In the genomic region with DNA sequence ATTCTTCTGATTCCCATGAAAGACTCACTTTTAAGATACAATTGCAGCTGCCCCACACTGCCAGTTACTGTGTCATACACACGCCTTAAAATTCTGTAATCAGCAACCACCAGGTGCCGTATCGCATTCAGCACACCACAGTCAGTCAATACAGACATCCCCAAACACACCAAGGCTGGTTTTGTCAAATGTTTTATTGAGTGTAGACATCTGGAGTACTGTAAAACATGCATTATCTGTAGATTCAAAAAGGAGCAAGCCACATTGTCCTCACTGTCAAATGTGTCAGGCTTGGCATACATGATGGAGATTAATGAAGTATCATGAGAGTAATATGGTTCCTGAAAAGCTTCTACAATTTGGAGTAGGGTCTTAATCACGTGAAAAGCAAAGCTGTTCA, we compare ENCODE assay signal across 24 cellular contexts.
"Had no signal": no experiment of that assay in that cellular context is flagged by ENCODE, and none has a peak within 500 bp of the region (broad histone marks: within the 10 kb centered on the region; RNA-seq: fewer than 3 reads in every experiment).

No MANE protein-coding gene starts in this region.

- H3K4me3 Mint-ChIP-seq: activated CD4-positive, alpha-beta T cell treated with anti-CD3 and anti-CD28 coated beads, Interleukin-2, amount 10 ng/mL, durations not matched to agents 24 days and 14 days; activated CD8-positive, alpha-beta T cell treated with anti-CD3 and anti-CD28 coated beads, Interleukin-2, amount 10 ng/mL, durations not matched to agents 7 days and 5 days; nephron had no signal

- FAIRE-seq: colon, endometrium, small intestine had no signal

- H3K9me3 ChIP-seq: esophagus muscularis mucosa, left lung, right atrium auricular region, transverse colon, vagina had no signal

- H3K4me1 ChIP-seq: esophagus muscularis mucosa, left lung, right atrium auricular region, transverse colon, vagina had no signal

- H3K36me3 ChIP-seq: right atrium auricular region had no signal

- H2AFZ ChIP-seq: hepatocyte had no signal

- H3K27me3 ChIP-seq: esophagus muscularis mucosa, hepatocyte, left lung, right atrium auricular region, transverse colon, vagina had no signal

- H3K4me3 ChIP-seq: esophagus muscularis mucosa, hepatocyte, left lung, right atrium auricular region, transverse colon, vagina had no signal

- H3K27ac Mint-ChIP-seq: activated CD4-positive, alpha-beta T cell treated with anti-CD3 and anti-CD28 coated beads, Interleukin-2, amount 10 ng/mL, durations not matched to agents 24 days and 14 days; activated CD8-positive, alpha-beta T cell treated with anti-CD3 and anti-CD28 coated beads, Interleukin-2, amount 10 ng/mL, durations not matched to agents 7 days and 5 days; activated naive CD4-positive, alpha-beta T cell treated with anti-CD3 and anti-CD28 coated beads, Interleukin-2, amount 50 U/mL, for 72 hours; nephron had no signal

- DNase-seq: activated CD4-positive, alpha-beta T cell treated with anti-CD3 and anti-CD28 coated beads, Interleukin-2, amount 10 ng/mL, durations not matched to agents 24 days and 14 days; activated CD4-positive, CD25-positive, alpha-beta regulatory T cell; activated CD8-positive, alpha-beta memory T cell treated with anti-CD3 and anti-CD28 coated beads, Interleukin-2, amount 50 U/mL, for 4 hours; activated CD8-positive, alpha-beta T cell treated with anti-CD3 and anti-CD28 coated beads, Interleukin-2, amount 10 ng/mL, durations not matched to agents 7 days and 5 days; activated effector memory CD4-positive, alpha-beta T cell treated with anti-CD3 and anti-CD28 coated beads, Interleukin-2, amount 50 U/mL, for 16 hours; activated T-cell treated with anti-CD3 and anti-CD28 coated beads, Interleukin-2, amount 50 U/mL, for 48 hours; caudate nucleus; islet precursor cell; left lung; mesenchymal stem cell; occipital lobe; small intestine; stimulated activated CD4-positive, alpha-beta T cell treated with anti-CD3 and anti-CD28 coated beads, Interleukin-4, amount 100 ng/mL, for 24 hours; stimulated activated naive CD4-positive, alpha-beta T cell; substantia nigra; transverse colon had no signal

- H3K79me2 ChIP-seq: hepatocyte had no signal

- ATAC-seq: activated CD8-positive, alpha-beta T cell treated with anti-CD3 and anti-CD28 coated beads, Interleukin-2, amount 10 ng/mL, durations not matched to agents 7 days and 5 days; activated naive CD4-positive, alpha-beta T cell treated with anti-CD3 and anti-CD28 coated beads, Interleukin-2, amount 50 U/mL, for 72 hours; left lung had no signal

- H3K27me3 Mint-ChIP-seq: activated CD4-positive, alpha-beta T cell treated with anti-CD3 and anti-CD28 coated beads, Interleukin-2, amount 10 ng/mL, durations not matched to agents 24 days and 14 days had no signal

- H3K4me2 ChIP-seq: hepatocyte had no signal

- H3K27ac ChIP-seq: esophagus muscularis mucosa, left lung, right atrium auricular region, transverse colon, vagina had no signal

- H3K9me3 Mint-ChIP-seq: activated CD4-positive, alpha-beta T cell treated with anti-CD3 and anti-CD28 coated beads, Interleukin-2, amount 10 ng/mL, durations not matched to agents 24 days and 14 days; activated naive CD4-positive, alpha-beta T cell treated with anti-CD3 and anti-CD28 coated beads, Interleukin-2, amount 50 U/mL, for 72 hours; nephron had no signal

- H3K4me1 Mint-ChIP-seq: activated CD4-positive, alpha-beta T cell treated with anti-CD3 and anti-CD28 coated beads, Interleukin-2, amount 10 ng/mL, durations not matched to agents 24 days and 14 days; nephron had no signal
